In the genomic region with DNA sequence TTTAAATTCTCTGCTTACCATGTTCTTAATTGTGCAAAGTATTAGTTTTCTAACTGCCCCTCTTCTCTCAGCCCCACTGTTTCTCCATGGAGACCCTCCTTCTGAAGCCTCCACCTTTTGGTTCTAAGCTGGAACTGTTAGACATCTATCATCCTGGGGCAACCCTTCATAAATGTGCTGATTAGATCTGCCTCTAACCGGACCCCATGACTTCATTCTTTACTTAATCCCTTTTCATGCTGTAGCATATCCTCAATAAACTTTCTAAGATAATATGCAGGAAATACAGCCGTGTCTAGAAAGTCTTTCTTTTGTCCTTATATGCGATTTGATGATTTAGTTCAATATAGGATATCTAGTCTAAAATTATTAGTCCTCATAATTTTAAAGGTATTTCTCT, we compare ENCODE assay signal across 25 cellular contexts.
"Had no signal": no experiment of that assay in that cellular context is flagged by ENCODE, and none has a peak within 500 bp of the region (broad histone marks: within the 10 kb centered on the region; RNA-seq: fewer than 3 reads in every experiment).

No MANE protein-coding gene starts in this region.

- H3K27me3 ChIP-seq: breast epithelium had no signal

- H3K4me3 Mint-ChIP-seq: activated B cell treated with CpG ODN at 0.5 μM for 24 hours; activated CD4-positive, alpha-beta T cell treated with anti-CD3 and anti-CD28 coated beads, Interleukin-2, amount 10 ng/mL, durations not matched to agents 24 days and 14 days; activated CD8-positive, alpha-beta memory T cell treated with anti-CD3 and anti-CD28 coated beads, Interleukin-2, amount 10 ng/mL, durations not matched to agents 7 days and 5 days; activated naive CD4-positive, alpha-beta T cell treated with anti-CD3 and anti-CD28 coated beads, Interleukin-2, amount 50 U/mL, for 24 hours; activated T-cell treated with anti-CD3 and anti-CD28 coated beads, Interleukin-2, amount 50 U/mL, for 24 hours; activated T-helper 1 cell treated with anti-CD3 and anti-CD28 coated beads, Interleukin-12 subunit alpha, Interleukin-12 subunit beta, Interleukin-2, Interleukin-4 antibody, amounts not matched to agents 30 ng/mL and 10 ng/mL and 1 ng/mL, durations not matched to agents 14 hours and 24 hours and 36 hours; T-helper 17 cell had no signal

- H3K27ac ChIP-seq: breast epithelium had no signal

- DNase-seq: activated B cell treated with CpG ODN at 0.5 μM for 24 hours; activated CD4-positive, alpha-beta T cell treated with anti-CD3 and anti-CD28 coated beads for 1 hour; activated CD4-positive, alpha-beta T cell treated with anti-CD3 and anti-CD28 coated beads, Interleukin-2, amount 10 ng/mL, durations not matched to agents 24 days and 14 days; activated CD4-positive, alpha-beta T cell treated with anti-CD3 and anti-CD28 coated beads, Interleukin-2, amount 50 U/mL, for 48 hours; activated CD8-positive, alpha-beta memory T cell treated with anti-CD3 and anti-CD28 coated beads, Interleukin-2, amount 10 ng/mL, durations not matched to agents 7 days and 5 days; activated effector memory CD4-positive, alpha-beta T cell treated with Interleukin-2 at 50 U/mL for 16 hours; activated naive CD4-positive, alpha-beta T cell; activated T-cell treated with anti-CD3 and anti-CD28 coated beads, Interleukin-2, amount 50 U/mL, for 24 hours; aorta; caudate nucleus; Karpas-422; NCI-H1092; NCI-H1417; NCI-H2029; NCI-H2107; NCI-H2171 treated with DMSO at 0.1 percent for 48 hours; NCI-H226; NCI-H526; NCI-H774; SHP77; T-helper 17 cell; T-helper 9 cell had no signal

- H3K27me3 Mint-ChIP-seq: activated B cell treated with CpG ODN at 0.5 μM for 24 hours; activated CD8-positive, alpha-beta memory T cell treated with anti-CD3 and anti-CD28 coated beads, Interleukin-2, amount 10 ng/mL, durations not matched to agents 7 days and 5 days; activated T-cell treated with anti-CD3 and anti-CD28 coated beads, Interleukin-2, amount 50 U/mL, for 24 hours; T-helper 17 cell had no signal

- H3K4me1 Mint-ChIP-seq: activated CD8-positive, alpha-beta memory T cell treated with anti-CD3 and anti-CD28 coated beads, Interleukin-2, amount 10 ng/mL, durations not matched to agents 7 days and 5 days had no signal

- H3K36me3 Mint-ChIP-seq: activated CD8-positive, alpha-beta memory T cell treated with anti-CD3 and anti-CD28 coated beads, Interleukin-2, amount 10 ng/mL, durations not matched to agents 7 days and 5 days; activated naive CD4-positive, alpha-beta T cell treated with anti-CD3 and anti-CD28 coated beads, Interleukin-2, amount 50 U/mL, for 24 hours had no signal

- H3K4me1 ChIP-seq: breast epithelium had no signal

- H3K9me3 ChIP-seq: breast epithelium had no signal

- H3K36me3 ChIP-seq: breast epithelium had no signal

- H3K27ac Mint-ChIP-seq: activated B cell treated with CpG ODN at 0.5 μM for 24 hours; activated CD4-positive, alpha-beta T cell treated with anti-CD3 and anti-CD28 coated beads, Interleukin-2, amount 10 ng/mL, durations not matched to agents 24 days and 14 days; activated CD8-positive, alpha-beta memory T cell treated with anti-CD3 and anti-CD28 coated beads, Interleukin-2, amount 10 ng/mL, durations not matched to agents 7 days and 5 days; activated naive CD4-positive, alpha-beta T cell treated with anti-CD3 and anti-CD28 coated beads, Interleukin-2, amount 50 U/mL, for 24 hours; activated T-cell treated with anti-CD3 and anti-CD28 coated beads, Interleukin-2, amount 50 U/mL, for 24 hours; activated T-helper 1 cell treated with anti-CD3 and anti-CD28 coated beads, Interleukin-12 subunit alpha, Interleukin-12 subunit beta, Interleukin-2, Interleukin-4 antibody, amounts not matched to agents 30 ng/mL and 10 ng/mL and 1 ng/mL, durations not matched to agents 14 hours and 24 hours and 36 hours; T-helper 17 cell had no signal

- H3K9me3 Mint-ChIP-seq: activated CD4-positive, alpha-beta T cell treated with anti-CD3 and anti-CD28 coated beads, Interleukin-2, amount 10 ng/mL, durations not matched to agents 24 days and 14 days; activated naive CD4-positive, alpha-beta T cell treated with anti-CD3 and anti-CD28 coated beads, Interleukin-2, amount 50 U/mL, for 24 hours; activated T-cell treated with anti-CD3 and anti-CD28 coated beads, Interleukin-2, amount 50 U/mL, for 24 hours; activated T-helper 1 cell treated with anti-CD3 and anti-CD28 coated beads, Interleukin-12 subunit alpha, Interleukin-12 subunit beta, Interleukin-2, Interleukin-4 antibody, amounts not matched to agents 30 ng/mL and 10 ng/mL and 1 ng/mL, durations not matched to agents 14 hours and 24 hours and 36 hours had no signal

- ATAC-seq: activated CD8-positive, alpha-beta memory T cell treated with anti-CD3 and anti-CD28 coated beads, Interleukin-2, amount 10 ng/mL, durations not matched to agents 7 days and 5 days; T-helper 17 cell had no signal

- H3K4me3 ChIP-seq: breast epithelium had no signal
